33 cellular contexts compared by ENCODE assay signal in the genomic region with DNA sequence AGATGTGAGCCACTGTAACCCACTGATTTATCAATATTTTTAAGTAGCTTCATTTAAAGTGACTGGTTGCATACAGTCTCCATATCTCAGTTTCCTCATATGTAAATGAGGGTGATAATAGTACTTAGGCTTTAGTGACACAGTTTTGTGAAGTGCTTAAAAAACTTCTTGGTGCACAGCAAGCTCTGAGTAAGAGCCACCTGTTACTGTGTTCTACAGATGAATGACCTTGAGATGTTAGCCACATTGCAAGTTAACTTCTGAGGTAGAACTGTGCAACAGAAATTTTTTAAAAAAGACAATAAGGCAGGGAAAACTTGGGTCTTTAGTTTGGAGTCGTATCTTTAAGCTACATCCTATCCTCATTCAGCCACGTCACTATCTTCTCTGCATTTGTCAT.
"Had no signal": no experiment of that assay in that cellular context is flagged by ENCODE, and none has a peak within 500 bp of the region (broad histone marks: within the 10 kb centered on the region; RNA-seq: fewer than 3 reads in every experiment).

No MANE protein-coding gene starts in this region.

- H3K27ac ChIP-seq: cardiac muscle cell, VCaP had no signal

- DNase-seq: activated B cell treated with CpG ODN at 0.5 μM for 24 hours; activated CD4-positive, alpha-beta memory T cell treated with anti-CD3 and anti-CD28 coated beads for 36 hours; activated CD4-positive, alpha-beta T cell treated with anti-CD3 and anti-CD28 coated beads for 4 hours; activated CD4-positive, alpha-beta T cell treated with anti-CD3 and anti-CD28 coated beads, Interleukin-2, amount 50 U/mL, for 1 hour; activated CD4-positive, alpha-beta T cell treated with anti-CD3 and anti-CD28 coated beads, Interleukin-2, amount 50 U/mL, for 4 hours; activated CD4-positive, CD25-positive, alpha-beta regulatory T cell treated with anti-CD3 and anti-CD28 coated beads, Interleukin-2, amount 50 U/mL, for 72 hours; activated CD8-positive, alpha-beta memory T cell treated with anti-CD3 and anti-CD28 coated beads, Interleukin-2, amount 50 U/mL, for 4 hours; activated CD8-positive, alpha-beta T cell treated with anti-CD3 and anti-CD28 coated beads for 36 hours; activated effector memory CD4-positive, alpha-beta T cell treated with anti-CD3 and anti-CD28 coated beads, Interleukin-2, amount 50 U/mL, for 16 hours; activated gamma-delta T cell treated with Interleukin-2 at 50 U/mL for 16 hours; activated naive CD4-positive, alpha-beta T cell; activated naive CD4-positive, alpha-beta T cell treated with anti-CD3 and anti-CD28 coated beads for 36 hours; activated naive CD4-positive, alpha-beta T cell treated with anti-CD3 and anti-CD28 coated beads, Interleukin-2, amount 50 U/mL, for 16 hours; activated naive CD8-positive, alpha-beta T cell treated with anti-CD3 and anti-CD28 coated beads for 36 hours; activated T-cell treated with anti-CD3 and anti-CD28 coated beads for 4 hours; activated T-cell treated with anti-CD3 and anti-CD28 coated beads, Interleukin-2, amount 50 U/mL, for 1 hour; activated T-cell treated with anti-CD3 and anti-CD28 coated beads, Interleukin-2, amount 50 U/mL, for 4 hours; activated T-cell treated with anti-CD3 and anti-CD28 coated beads, Interleukin-2, amount 50 U/mL, for 72 hours; adrenal gland; amniotic stem cell; aorta; caudate nucleus; cerebellar nuclear complex; T-helper 1 cell; T-helper 2 cell; T-helper 9 cell had no signal

- ATAC-seq: activated CD8-positive, alpha-beta T cell treated with anti-CD3 and anti-CD28 coated beads for 36 hours; activated naive CD4-positive, alpha-beta T cell treated with anti-CD3 and anti-CD28 coated beads, Interleukin-2, amount 50 U/mL, for 72 hours; activated T-cell treated with anti-CD3 and anti-CD28 coated beads, Interleukin-2, amount 50 U/mL, for 4 hours; activated T-cell treated with anti-CD3 and anti-CD28 coated beads, Interleukin-2, amount 50 U/mL, for 72 hours; activated T-helper 17 cell treated with anti-CD3 and anti-CD28 coated beads, Interleukin-2, amount 50 U/mL, for 72 hours had no signal

- H3K4me1 ChIP-seq: adrenal gland had no signal

- H3K4me3 ChIP-seq: adrenal gland, cardiac muscle cell had no signal

- H3K9me3 ChIP-seq: adrenal gland had no signal

- FAIRE-seq: astrocyte, bronchial epithelial cell, TTC549 had no signal

- H3K27me3 ChIP-seq: adrenal gland, cardiac muscle cell had no signal
